11 cellular contexts compared by ENCODE assay signal in the genomic region with DNA sequence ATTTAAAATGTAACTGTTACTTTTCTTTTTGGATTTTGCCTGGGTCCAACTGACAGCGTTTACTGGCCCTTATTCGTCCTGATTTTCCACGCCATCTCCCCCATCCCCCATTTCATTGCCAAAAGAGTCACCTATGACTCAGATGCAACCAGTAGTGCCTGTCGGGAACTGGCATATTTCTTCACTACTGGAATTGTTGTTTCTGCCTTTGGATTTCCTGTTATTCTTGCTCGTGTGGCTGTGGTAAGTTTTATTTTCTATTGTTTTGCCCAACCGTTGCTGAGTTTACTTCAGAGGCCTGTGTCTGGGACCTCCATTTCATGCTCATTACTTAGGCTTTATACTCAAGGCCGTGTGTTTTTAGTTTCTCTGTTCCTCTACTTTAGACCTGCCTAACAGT. TPM values are rescaled to one million over a fixed set of nuclear protein-coding genes. Genes with fewer than 3 reads are reported as not detected.
DNase-seq lines count a peak whose midpoint lies in the region; ATAC-seq and TF ChIP-seq lines count a peak whose summit lies in the region.
"Had no signal": no experiment of that assay in that cellular context is flagged by ENCODE, and none has a peak within 500 bp of the region (broad histone marks: within the 10 kb centered on the region; RNA-seq: fewer than 3 reads in every experiment).

No MANE protein-coding gene starts in this region.

- peak; percentile 34 to 45 for ATAC-seq in left cardiac atrium
- no peak for ATAC-seq in Right ventricle myocardium inferior
- ATAC-seq in lung (ENCODE audit: insufficient read depth, low FRiP score), result peak; percentile 38
- no peak for ATAC-seq in HG02763 (IDR thresholded peaks at IDR 0.05; ENCODE audit: unreplicated experiment)
- no peak for ATAC-seq in CD8-positive, alpha-beta T cell
- ATAC-seq in HG03097 (IDR thresholded peaks at IDR 0.05; ENCODE audit: low FRiP score, unreplicated experiment), result no peak
- ATAC-seq: body of pancreas; natural killer cell treated with Interleukin-12 subunit alpha and Interleukin-12 subunit beta and Interleukin-15 and Interleukin-18, amount 100 ng/mL, for 72 hours had no signal

- peaks cover 17 to 42% of the 10 kb centered on the region in 2 donors for H3K36me3 ChIP-seq in lung (ENCODE audit: control insufficient read depth in 2 of 2, insufficient read depth in 2 of 2, low read length in 2 of 2)
- no peaks in the 10 kb centered on the region for H3K36me3 ChIP-seq in CD8-positive, alpha-beta T cell (ENCODE audit: insufficient read depth, low read length)

- H3K4me3 Mint-ChIP-seq in CD8-positive, alpha-beta T cell, result no peak overlapping the region
- H3K4me3 Mint-ChIP-seq: natural killer cell treated with Interleukin-12 subunit alpha and Interleukin-12 subunit beta and Interleukin-15 and Interleukin-18, amount 100 ng/mL, for 72 hours had no signal

- H3K4me1 Mint-ChIP-seq in CD8-positive, alpha-beta T cell (ENCODE audit: low read depth), result no peaks in the 10 kb centered on the region

- no peaks in the 10 kb centered on the region for H3K27me3 ChIP-seq in lung (ENCODE audit: control insufficient read depth, insufficient read depth)
- H3K27me3 ChIP-seq in CD8-positive, alpha-beta T cell (ENCODE audit: insufficient read depth, low read length), result no peaks in the 10 kb centered on the region
- H3K27me3 ChIP-seq: body of pancreas had no signal

- CTCF ChIA-PET in CD8-positive, alpha-beta T cell (lab: Charles Lee), result interaction anchor here (0.6 to 3.9 kb wide), 6 partner anchors 10 to 257 kb away, joined by 3 to 31 read pairs (median 11); a partner anchor contains a TSS

- POLR2A ChIA-PET in CD8-positive, alpha-beta T cell (lab: Charles Lee), result interaction anchor here (1.1 kb wide), 1 partner anchor 10 kb away, joined by 3 read pairs; a partner anchor contains a TSS

- WGBS in lung, 2 donors, result 40 to 55% methylated on average over 7 of the region's 7 CpGs

- peaks cover 56% of the 10 kb centered on the region for H3K36me3 Mint-ChIP-seq in CD8-positive, alpha-beta T cell

- no peak for DNase-seq in left cardiac atrium
- DNase-seq in Right ventricle myocardium inferior (ENCODE audit: missing footprints), result no peak
- DNase-seq in dedifferentiated amniotic fluid mesenchymal stem cell (ENCODE audit: extremely low spot score), result peak; percentile 51
- no peak for DNase-seq in lung (ENCODE audit: low spot score)
- DNase-seq in stimulated activated CD4-positive, alpha-beta T cell treated with anti-CD3 and anti-CD28 coated beads, Interleukin-2, amount 100 ng/mL, for 48 hours, result no peak
- no peak for DNase-seq in CD8-positive, alpha-beta T cell
- DNase-seq: body of pancreas, NCI-H1694 treated with DMSO at 0.1 percent for 48 hours had no signal

- no peaks in the 10 kb centered on the region for H3K9me3 Mint-ChIP-seq in CD8-positive, alpha-beta T cell
- H3K9me3 Mint-ChIP-seq: natural killer cell treated with Interleukin-12 subunit alpha and Interleukin-12 subunit beta and Interleukin-15 and Interleukin-18, amount 100 ng/mL, for 72 hours had no signal

- H3K27me3 Mint-ChIP-seq in CD8-positive, alpha-beta T cell (ENCODE audit: low read depth), result no peaks in the 10 kb centered on the region
- H3K27me3 Mint-ChIP-seq: natural killer cell treated with Interleukin-12 subunit alpha and Interleukin-12 subunit beta and Interleukin-15 and Interleukin-18, amount 100 ng/mL, for 72 hours had no signal

- peaks cover 2 to 7% of the 10 kb centered on the region in 2 donors for H3K4me1 ChIP-seq in lung (ENCODE audit: control insufficient read depth in 2 of 2, insufficient read depth in 2 of 2, low read length in 2 of 2)
- H3K4me1 ChIP-seq in CD8-positive, alpha-beta T cell (ENCODE audit: insufficient read depth, low read length), result no peaks in the 10 kb centered on the region
- H3K4me1 ChIP-seq: body of pancreas had no signal

- no peaks in the 10 kb centered on the region for H3K9me3 ChIP-seq in lung (ENCODE audit: control insufficient read depth in 2 of 2, insufficient read depth in 1 of 2, low read length in 1 of 2)
- H3K9me3 ChIP-seq in CD8-positive, alpha-beta T cell (ENCODE audit: low read length), result no peaks in the 10 kb centered on the region
- H3K9me3 ChIP-seq: body of pancreas had no signal

- no peak overlapping the region for H3K4me3 ChIP-seq in lung
- no peak overlapping the region for H3K4me3 ChIP-seq in CD8-positive, alpha-beta T cell (ENCODE audit: low read depth, low read length)
- H3K4me3 ChIP-seq: body of pancreas had no signal

- H3K27ac ChIP-seq in lung (ENCODE audit: low read depth in 1 of 2, low read length in 1 of 2), result peak overlapping the region in 1 of 2 donors; percentile 50
- no peak overlapping the region for H3K27ac ChIP-seq in CD8-positive, alpha-beta T cell (ENCODE audit: low read depth, low read length)

- no peak overlapping the region for H3K27ac Mint-ChIP-seq in CD8-positive, alpha-beta T cell

- no peak for TF ChIP-seq CTCF in lung (IDR thresholded peaks at IDR 0.05; ENCODE audit: control extremely low read depth, extremely low read depth)
- no peak for TF ChIP-seq CTCF in CD8-positive, alpha-beta T cell (IDR thresholded peaks at IDR 0.05)

- intact Hi-C loops in left cardiac atrium (cut with DNase I), result loop anchor here in 1 of 2 donors (2.0 to 10.0 kb wide), 2 partner anchors 257 to 375 kb away; no protein-coding TSS in a partner anchor
- intact Hi-C loops in Right ventricle myocardium inferior (cut with DNase I), result loop anchor here (5.0 kb wide), 2 partner anchors 152 to 257 kb away; no protein-coding TSS in a partner anchor
- intact Hi-C loops in CD8-positive, alpha-beta T cell (cut with DNase I, micrococcal nuclease), result loop anchor here (2.0 to 10.0 kb wide), 6 partner anchors 195 to 1835 kb away; a partner anchor contains a TSS

RNA-seq across cellular contexts. Expression of a gene that starts 9.3 kb away (rescaled TPM):
- 10 to 100 TPM in 1 of 2 donors, 1 to 10 TPM in 1; 7.0 to 29.5 TPM for total RNA-seq in left cardiac atrium
- total RNA-seq in Right ventricle myocardium inferior, result 3.5 TPM
- total RNA-seq in lung, result 10 to 100 TPM; 13.7 to 67.1 TPM
- 10 to 100 TPM in 1 of 2 donors, 1 to 10 TPM in 1; 7.2 to 12.8 TPM for polyA plus RNA-seq in lung
- under 1 TPM; 0.49 to 0.58 TPM for total RNA-seq in CD8-positive, alpha-beta T cell

RNA-seq across cellular contexts. Expression of a gene that starts 9.3 kb away (rescaled TPM):
- total RNA-seq in left cardiac atrium (10 to 100 TPM; 55.0 to 57.5 TPM), Right ventricle myocardium inferior (44.3 TPM), lung (10 to 100 TPM; 84.4 to 88.6 TPM)
- polyA plus RNA-seq in lung, result 10 to 100 TPM; 43.0 to 52.5 TPM
- 10 to 100 TPM; 10.3 to 16.5 TPM for total RNA-seq in CD8-positive, alpha-beta T cell

Comparison
In these comparisons a context has a peak if more than half of its experiments do, and no peak if none do; other contexts are left out.
1. ATAC-seq: peak in left cardiac atrium (2 of 2) and lung (single experiment); none in Right ventricle myocardium inferior (single experiment), HG02763 (single experiment), CD8-positive, alpha-beta T cell (single experiment) and HG03097 (single experiment).